ENCODE assay signal across 9 cellular contexts in the genomic region with DNA sequence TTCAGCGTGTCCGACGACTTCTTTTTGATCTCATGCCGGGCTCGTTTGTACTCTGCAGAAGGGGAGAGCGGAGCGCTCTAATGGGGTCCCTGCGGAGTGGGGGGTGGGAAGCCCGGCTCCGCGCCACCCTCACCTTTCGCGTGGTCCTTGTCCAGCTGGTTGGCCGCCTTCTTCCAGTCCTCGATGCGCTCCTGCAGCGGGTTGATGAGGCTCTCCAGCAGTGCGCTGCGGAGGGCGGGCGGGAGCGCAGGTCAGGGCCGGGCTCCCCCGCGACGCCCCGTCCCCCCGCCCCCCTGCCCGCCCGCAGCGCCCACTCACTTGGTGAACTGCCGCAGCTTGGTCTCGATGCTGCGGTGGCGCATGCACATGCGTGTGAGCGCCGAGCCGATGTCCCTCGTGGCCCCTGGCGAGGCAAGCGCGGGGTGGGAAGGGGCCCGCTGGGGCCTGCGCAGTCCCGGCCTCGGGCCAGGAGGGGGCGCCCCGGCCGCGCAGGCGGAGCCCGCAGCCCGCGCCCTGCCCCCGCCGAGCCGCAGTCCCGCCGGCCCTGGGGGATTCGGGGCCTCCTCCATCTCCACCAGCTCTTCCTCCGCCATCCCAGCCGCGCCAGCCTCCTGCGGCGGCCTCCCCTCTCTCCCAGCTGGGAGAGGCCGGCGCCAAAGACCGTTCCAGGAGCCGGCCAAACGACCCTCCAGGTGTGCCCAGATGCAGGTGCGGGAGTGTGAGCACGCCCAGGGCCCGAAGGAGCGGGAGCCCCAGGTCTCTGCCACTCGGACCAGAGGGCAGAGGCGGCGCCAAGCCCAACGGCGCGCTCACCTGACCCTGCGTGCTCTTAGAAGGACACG. TPM values are rescaled to one million over a fixed set of nuclear protein-coding genes. Genes with fewer than 3 reads are reported as not detected.
A peak's percentile ranks its signal among the peaks of the same experiment; 100 is the strongest.
DNase-seq lines count a peak whose midpoint lies in the region; ATAC-seq, FAIRE-seq and TF ChIP-seq lines count a peak whose summit lies in the region.
"Had no signal": no experiment of that assay in that cellular context is flagged by ENCODE, and none has a peak within 500 bp of the region (broad histone marks: within the 10 kb centered on the region; RNA-seq: fewer than 3 reads in every experiment).

No MANE protein-coding gene starts in this region.

- POLR2A ChIA-PET in K562 (lab: Yijun Ruan, JAX) = interaction anchor here (0.8 to 1.6 kb wide), 2 partner anchors 10 to 14 kb away, joined by 4 read pairs; no protein-coding TSS in a partner anchor
- POLR2A ChIA-PET in PC-3 (lab: Charles Lee; ENCODE audit: unreplicated experiment) = no interaction called here

- H3K9ac ChIP-seq in GM23248 = no peak overlapping the region
- H3K9ac ChIP-seq in K562 (ENCODE audit: insufficient read depth in 1 of 2, low read depth in 2 of 2, low read length in 2 of 2) = no peak overlapping the region; a peak in 1 of 4 replicates
- no peak overlapping the region for H3K9ac ChIP-seq in iPS-20b (ENCODE audit: low read depth, low read length)
- H3K9ac ChIP-seq in PC-3 (ENCODE audit: low read length) = no peak overlapping the region

- H3K36me3 ChIP-seq in GM23248 (ENCODE audit: low read depth) (peaks cover 16% of the 10 kb centered on the region; the same call in 1 of the 2 replicates), K562 (ENCODE audit: control insufficient read depth, insufficient read depth, low read length) (peaks cover 88% of the 10 kb centered on the region; the same call in 2 of the 3 replicates), iPS-20b (ENCODE audit: insufficient read depth, low read depth, low read length) (peaks cover 19% of the 10 kb centered on the region), PC-3 (ENCODE audit: low read depth, low read length) (no peaks in the 10 kb centered on the region; the same call in 1 of the 2 replicates)

- H2AFZ ChIP-seq in GM23248 (no peak overlapping the region), K562 (ENCODE audit: low read depth, low read length) (no peak overlapping the region), PC-3 (ENCODE audit: low read length) (no peak overlapping the region)

- no peak for FAIRE-seq in K562 (lab: Jason Lieb, UNC)

- ATAC-seq in K562 = peak; percentile 74
- no peak for ATAC-seq in PC-3
- no peak for ATAC-seq in HG03354 (IDR thresholded peaks at IDR 0.05; ENCODE audit: poor library complexity, severe bottlenecking, unreplicated experiment)
- no peak for ATAC-seq in GM21825 (IDR thresholded peaks at IDR 0.05; ENCODE audit: unreplicated experiment)

- WGBS in GM23248 (ENCODE audit: low coverage in 1 of 2, low lambda C conversion rate in 2 of 2, missing lambda C conversion rate in 2 of 2), 2 experiments = 75 to 89% methylated on average over 31 to 83 of the region's 83 CpGs
- 99% methylated on average over 10 of the region's 83 CpGs for WGBS in K562 (ENCODE audit: insufficient coverage, low coverage, missing lambda C conversion rate)

- no peaks in the 10 kb centered on the region for H3K9me1 ChIP-seq in K562 (ENCODE audit: control insufficient read depth, insufficient read depth, low read length)

- TF ChIP-seq EP300 in K562 (IDR thresholded peaks at IDR 0.05; ENCODE audit: low read length) = no peak

- peak in 1 of 2 experiments; percentile 59; a peak in 2 of 4 replicates for TF ChIP-seq RAD21 in K562 (CRISPR knock-in tag; conservative IDR thresholded peaks at IDR 0.05 in 1 of 2, IDR thresholded peaks at IDR 0.05 in 1 of 2)

- TF ChIP-seq POLR2A in K562 (conservative IDR thresholded peaks at IDR 0.05) = no peak

- H3K9me3 ChIP-seq in GM23248 (ENCODE audit: low read depth) (no peaks in the 10 kb centered on the region), K562 (replicated peaks; ENCODE audit: control insufficient read depth, insufficient read depth, low read depth, low read length) (no peaks in the 10 kb centered on the region), iPS-20b (ENCODE audit: insufficient read depth, low read depth, low read length) (no peaks in the 10 kb centered on the region), PC-3 (ENCODE audit: low read length) (no peaks in the 10 kb centered on the region)

- H3K27me3 ChIP-seq in GM23248 (replicated peaks; ENCODE audit: insufficient read depth) (no peaks in the 10 kb centered on the region), K562 (ENCODE audit: control insufficient read depth in 2 of 2, insufficient read depth in 2 of 2, low read length in 2 of 2) (no peaks in the 10 kb centered on the region), iPS-20b (ENCODE audit: insufficient read depth, low read length) (peaks cover 3% of the 10 kb centered on the region; the same call in 1 of the 2 replicates), PC-3 (ENCODE audit: low read length) (no peaks in the 10 kb centered on the region)

- in situ Hi-C loops in GM23248 (cut with MboI) (no loop called here), K562 (cut with MboI) (no loop called here)

- H3K4me3 ChIP-seq in GM23248 (no peak overlapping the region), K562 (no peak overlapping the region), iPS-20b (ENCODE audit: low read length) (peak overlapping the region; percentile 22; the same call in 1 of the 2 replicates), PC-3 (ENCODE audit: low read length) (no peak overlapping the region)

- CTCF ChIA-PET in K562 (lab: Yijun Ruan, JAX; ENCODE audit: low intra/inter-chr PET ratio) = interaction anchor here (1.3 to 1.5 kb wide), 2 partner anchors 59 to 92 kb away, joined by 4 to 5 read pairs; no protein-coding TSS in a partner anchor
- CTCF ChIA-PET in PC-3 (lab: Charles Lee) = no interaction called here

- H3K4me2 ChIP-seq in GM23248 (ENCODE audit: unreplicated experiment) (no peak overlapping the region), K562 (ENCODE audit: insufficient read depth, low read length) (no peak overlapping the region), PC-3 (ENCODE audit: low read length) (no peak overlapping the region)

- H4K20me1 ChIP-seq in GM23248 (ENCODE audit: insufficient read depth) (no peaks in the 10 kb centered on the region), K562 (replicated peaks; ENCODE audit: control insufficient read depth, insufficient read depth, low read length) (peaks cover 12% of the 10 kb centered on the region; the same call in 1 of the 2 replicates), PC-3 (ENCODE audit: low read length) (no peaks in the 10 kb centered on the region)

- TF ChIP-seq CTCF in K562 (IDR thresholded peaks at IDR 0.05 in 2 of 3, conservative IDR thresholded peaks at IDR 0.05 in 1 of 3; ENCODE audit: insufficient read depth in 2 of 3, low read depth in 1 of 3, low read length in 3 of 3) = peak; percentile 16 to 57 (median 35); a peak in 2 of 6 replicates
- no peak for TF ChIP-seq CTCF in PC-3 (conservative IDR thresholded peaks at IDR 0.05; ENCODE audit: low read depth, low read length)

- no TSS peak for BruUV-seq in K562 (replicated peaks; lab: Mats Ljungman, UMichigan)
- BruUV-seq in PC-3 (replicated peaks; lab: Mats Ljungman, UMichigan) = no TSS peak

- H3F3A ChIP-seq in GM23248 (ENCODE audit: insufficient read depth) (no peaks in the 10 kb centered on the region), PC-3 (ENCODE audit: low read length, unreplicated experiment) (no peaks in the 10 kb centered on the region)

- H3K9me2 ChIP-seq in GM23248 (ENCODE audit: insufficient read depth) (no peaks in the 10 kb centered on the region), PC-3 (replicated peaks; ENCODE audit: low read length) (no peaks in the 10 kb centered on the region)

- H3K27ac ChIP-seq in GM23248 = no peak overlapping the region
- H3K27ac ChIP-seq in K562 (ENCODE audit: extremely low read depth, low read depth, low read length) = no peak overlapping the region
- no peak overlapping the region for H3K27ac ChIP-seq in iPS-20b (ENCODE audit: low read length)
- H3K27ac ChIP-seq in substantia nigra (ENCODE audit: low read depth, low read length, poor library complexity, severe bottlenecking) = peak overlapping the region; percentile 97
- no peak overlapping the region for H3K27ac ChIP-seq in PC-3 (ENCODE audit: low read length)

- H3K4me1 ChIP-seq in GM23248 (ENCODE audit: insufficient read depth) = peaks cover 5% of the 10 kb centered on the region
- peaks cover 7 to 53% of the 10 kb centered on the region in 2 experiments for H3K4me1 ChIP-seq in K562 (replicated peaks in 1 of 2; ENCODE audit: control insufficient read depth in 2 of 2, insufficient read depth in 2 of 2, low read length in 2 of 2)
- H3K4me1 ChIP-seq in iPS-20b (ENCODE audit: insufficient read depth, low read length) = peaks cover 5% of the 10 kb centered on the region; the same call in 1 of the 2 replicates
- 0 out of 2 replicates have a peak, but pooled peaks cover 5% of the 10 kb centered on the region for H3K4me1 ChIP-seq in PC-3 (ENCODE audit: insufficient read depth, low read length)

- peaks cover 49% of the 10 kb centered on the region for H3K79me2 ChIP-seq in GM23248 (ENCODE audit: insufficient read depth)
- peaks cover 41% of the 10 kb centered on the region for H3K79me2 ChIP-seq in K562 (ENCODE audit: control insufficient read depth, insufficient read depth, low read length)
- H3K79me2 ChIP-seq in PC-3 (ENCODE audit: low read length) = peaks cover 44% of the 10 kb centered on the region

- DNase-seq in GM23248 (peak; percentile 30), K562 (ENCODE audit: extremely low read depth in 1 of 4, low spot score in 3 of 4) (peak in 3 of 4 experiments; percentile 78 to 82 (median 80)), substantia nigra (lab: John Stamatoyannopoulos, UW) (peak in 4 of 49 donors; percentile 24 to 51 (median 24)), PC-3 (no peak), NCI-H2196 treated with DMSO at 0.1 percent for 48 hours (lab: John Stamatoyannopoulos, UW; ENCODE audit: unreplicated experiment) (no peak)
- DNase-seq: RPMI8226 had no signal

- intact Hi-C loops in K562 (cut with micrococcal nuclease) (no loop called here), PC-3 (cut with micrococcal nuclease) (no loop called here)

RNA-seq across cellular contexts. Expression of a gene that starts 6.0 kb away (rescaled TPM):
- 13.2 and 23.7 TPM in 2 replicates for total RNA-seq in GM23248 (2014; rRNA removed; shearing (Covaris generic))
- 0.43 and 0.44 TPM in 2 replicates for polyA plus RNA-seq in GM23248 (2016; fragmentation: Nextera tagmentation; extraction: Ambion mirVana)
- 15.0 and 50.2 TPM in 2 replicates for total RNA-seq in K562 (2011; cell fraction: chromatin; rRNA removed; ENCODE audit: low replicate concordance)
- total RNA-seq in K562 (2011; cell fraction: nucleolus; rRNA removed) = 41.7 and 44.2 TPM in 2 replicates
- 20.2 and 24.3 TPM in 2 replicates for total RNA-seq in K562 (2011; cell fraction: nucleoplasm; rRNA removed)
- 15.4 and 22.4 TPM in 2 replicates for total RNA-seq in K562 (2014; rRNA removed)
- 4.8 and 9.1 TPM in 2 replicates for total RNA-seq in K562 (2014; rRNA removed; fragmentation: Illumina TruSeq; extraction: Trizol)
- total RNA-seq in K562 (2015; rRNA removed; fragmentation: Illumina TruSeq; extraction: Trizol) = 20.6 and 24.2 TPM in 2 replicates
- 51.2 and 60.3 TPM in 2 replicates for total RNA-seq in K562 (2021)
- 16.9 and 21.5 TPM in 2 replicates for polyA plus RNA-seq in K562 (2011; rRNA removed)
- 13.3 and 40.6 TPM in 2 replicates for polyA plus RNA-seq in K562 (2011; cell fraction: cytosol; rRNA removed)
- polyA plus RNA-seq in K562 (2011; cell fraction: nucleus; rRNA removed) = 40.9 and 91.6 TPM in 2 replicates
- 55.8 and 57.7 TPM in 2 replicates for polyA plus RNA-seq in K562 (2012)
- polyA plus RNA-seq in K562 (2014; fragmentation: Illumina TruSeq; extraction: Trizol) = 36.2 and 45.7 TPM in 2 replicates
- under 1 TPM; 0.11 to 0.32 TPM for polyA plus RNA-seq in K562 (2014; fragmentation: Nextera tagmentation; extraction: Ambion mirVana)
- polyA plus RNA-seq in K562 (2014; rRNA removed) = 31.1 and 46.9 TPM in 2 replicates
- polyA minus RNA-seq in K562 (2011; rRNA and poly(A)+ RNA removed) = 6.7 and 12.5 TPM in 2 replicates
- polyA minus RNA-seq in K562 (2011; cell fraction: cytosol; rRNA and poly(A)+ RNA removed) = 27.2 and 41.8 TPM in 2 replicates
- polyA minus RNA-seq in K562 (2011; cell fraction: nucleus; rRNA and poly(A)+ RNA removed) = 20.1 and 25.2 TPM in 2 replicates
- 18.7 and 39.2 TPM in 2 replicates for total RNA-seq in PC-3 (2014; rRNA removed)

RNA-seq across cellular contexts. Expression of a gene that starts 33.5 kb away (rescaled TPM):
- total RNA-seq in GM23248 (2014; rRNA removed; shearing (Covaris generic)) = 1.0 TPM in 1 of 2 replicates, not detected in the other
- polyA plus RNA-seq in GM23248 (2016; fragmentation: Nextera tagmentation; extraction: Ambion mirVana) (0.15 TPM in 1 of 2 replicates, not detected in the other), K562 (2011; rRNA removed) (0.10 TPM in 1 of 2 replicates, not detected in the other), K562 (2014; fragmentation: Illumina TruSeq; extraction: Trizol) (0.58 TPM in 1 of 2 replicates, not detected in the other), K562 (2014; fragmentation: Nextera tagmentation; extraction: Ambion mirVana) (not detected), K562 (2014; rRNA removed) (0.07 and 0.18 TPM in 2 replicates)
- total RNA-seq in K562 (2011; cell fraction: chromatin; rRNA removed; ENCODE audit: low replicate concordance) = 0.44 TPM in 1 of 2 replicates, not detected in the other
- total RNA-seq in K562 (2011; cell fraction: nucleolus; rRNA removed) = not detected in 2 replicates
- not detected in 2 replicates for total RNA-seq in K562 (2011; cell fraction: nucleoplasm; rRNA removed)
- total RNA-seq in K562 (2014; rRNA removed) (0.20 TPM in 1 of 2 replicates, not detected in the other), K562 (2014; rRNA removed; fragmentation: Illumina TruSeq; extraction: Trizol) (not detected in 2 replicates), K562 (2015; rRNA removed; fragmentation: Illumina TruSeq; extraction: Trizol) (0.18 TPM in 1 of 2 replicates, not detected in the other), K562 (2021) (0.25 TPM in 1 of 2 replicates, not detected in the other), PC-3 (2014; rRNA removed) (not detected in 2 replicates)
- polyA plus RNA-seq in K562 (2011; cell fraction: cytosol; rRNA removed) = 0.16 and 0.49 TPM in 2 replicates
- 0.20 and 0.32 TPM in 2 replicates for polyA plus RNA-seq in K562 (2011; cell fraction: nucleus; rRNA removed)
- polyA plus RNA-seq in K562 (2012) = 0.39 and 0.44 TPM in 2 replicates
- not detected in 2 replicates for polyA minus RNA-seq in K562 (2011; rRNA and poly(A)+ RNA removed)
- not detected in 2 replicates for polyA minus RNA-seq in K562 (2011; cell fraction: cytosol; rRNA and poly(A)+ RNA removed)
- not detected in 2 replicates for polyA minus RNA-seq in K562 (2011; cell fraction: nucleus; rRNA and poly(A)+ RNA removed)

Comparison
In these comparisons a context has a peak if more than half of its experiments do, and no peak if none do; other contexts are left out.
1. DNase-seq: peak in GM23248 (single experiment) and K562 (3 of 4); none in PC-3 (single experiment) and NCI-H2196 treated with DMSO at 0.1 percent for 48 hours (single experiment).